In the genomic region with DNA sequence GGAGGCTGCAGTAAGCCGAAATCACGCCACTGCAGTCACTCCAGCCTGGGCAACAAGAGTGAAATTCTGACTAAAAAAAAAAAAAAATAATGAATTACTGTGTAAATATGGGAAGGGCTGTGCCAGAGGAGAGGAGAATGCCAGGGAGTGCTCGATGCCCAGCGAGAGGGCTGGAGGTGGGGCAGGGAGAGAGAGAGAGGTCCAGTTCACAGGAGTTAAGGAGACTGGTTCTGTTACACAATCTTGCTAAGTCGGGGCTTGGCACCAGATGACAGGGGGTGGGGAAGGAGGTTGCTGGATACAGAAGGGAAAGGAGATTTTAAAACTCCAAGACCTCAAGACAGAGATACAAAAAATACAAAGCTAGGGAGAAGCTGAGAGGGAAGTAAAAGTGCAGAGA, we compare ENCODE assay signal across 8 cellular contexts. TPM values are rescaled to one million over a fixed set of nuclear protein-coding genes. Genes with fewer than 3 reads are reported as not detected.
A peak's percentile ranks its signal among the peaks of the same experiment; 100 is the strongest.
DNase-seq lines count a peak whose midpoint lies in the region; ATAC-seq, FAIRE-seq and TF ChIP-seq lines count a peak whose summit lies in the region.

No MANE protein-coding gene starts in this region.

- no peak for TF ChIP-seq CTCF in pancreas (IDR thresholded peaks at IDR 0.05)

- H3K4me1 ChIP-seq in NT2/D1 (ENCODE audit: insufficient read depth, insufficient read length): peaks cover 25% of the 10 kb centered on the region
- H3K4me1 ChIP-seq in pancreas: peaks cover 13 to 21% (median 15%) of the 10 kb centered on the region in 3 donors

- H3K4me3 ChIP-seq in NT2/D1 (ENCODE audit: insufficient read length, low read depth) (no peak overlapping the region), pancreas (peak overlapping the region in 2 of 4 donors; percentile 30 to 52)

- H3K9ac ChIP-seq in NT2/D1 (ENCODE audit: insufficient read length, low read depth): peak overlapping the region; percentile 33

- H3K27ac ChIP-seq in pancreas: peak overlapping the region in 3 of 4 donors; percentile 35 to 74 (median 74)

- no peaks in the 10 kb centered on the region for H3K9me3 ChIP-seq in NT2/D1 (ENCODE audit: insufficient read depth, low read length)
- no peaks in the 10 kb centered on the region for H3K9me3 ChIP-seq in pancreas

- H3K27me3 ChIP-seq in NT2/D1 (ENCODE audit: insufficient read depth, insufficient read length) (no peaks in the 10 kb centered on the region), pancreas (no peaks in the 10 kb centered on the region)

- WGBS in pancreas, 2 donors: 9 to 10% methylated on average over 5 of the region's 5 CpGs

- DNase-seq in C1 segment of cervical spinal cord (lab: John Stamatoyannopoulos, UW) (peak in 10 of 14 donors; percentile 5 to 73 (median 42)), NT2/D1 (ENCODE audit: low read depth, low spot score) (no peak), fibroblast of peridontal ligament (ENCODE audit: extremely low read depth) (peak; percentile 66), pancreas (peak in 5 of 6 donors; percentile 71 to 79 (median 75)), NK-92 (lab: John Stamatoyannopoulos, UW; ENCODE audit: unreplicated experiment) (no peak), A172 (ENCODE audit: low spot score) (no peak), RCC 7860 (ENCODE audit: low spot score) (no peak), HTR-8/SVneo (ENCODE audit: insufficient read length, low spot score) (no peak)

- intact Hi-C loops in pancreas (cut with DNase I): no loop called here

- ATAC-seq in pancreas: peak; percentile 68 to 78 (median 75)

- FAIRE-seq in pancreas (lab: Jason Lieb, UNC) (no peak), RCC 7860 (lab: Jason Lieb, UNC) (no peak), HTR-8/SVneo (lab: Jason Lieb, UNC) (no peak)

- H3K36me3 ChIP-seq in NT2/D1 (ENCODE audit: insufficient read depth, insufficient read length, low read length): peaks cover 32% of the 10 kb centered on the region
- no peaks in the 10 kb centered on the region for H3K36me3 ChIP-seq in pancreas

RNA-seq across cellular contexts. Expression of a gene that starts 1.2 kb away (rescaled TPM):
- total RNA-seq in pancreas: 10 to 100 TPM; 13.1 to 36.8 (median 25.2) TPM
- 10 to 100 TPM; 53.6 to 93.0 TPM for polyA plus RNA-seq in pancreas
- total RNA-seq in A172 (2014; rRNA removed; shearing (Covaris generic)): 0.22 and 0.41 TPM in 2 replicates

RNA-seq across cellular contexts. Expression of a gene that starts 24.3 kb away (rescaled TPM):
- 10 to 100 TPM in 3 of 6 donors, 1 to 10 TPM in 3; 5.6 to 34.2 (median 8.6) TPM for total RNA-seq in pancreas
- 1 to 10 TPM; 8.6 to 9.5 TPM for polyA plus RNA-seq in pancreas
- 73.0 and 104 TPM in 2 replicates for total RNA-seq in A172 (2014; rRNA removed; shearing (Covaris generic))

RNA-seq across cellular contexts. Expression of a gene that starts 28.0 kb away (rescaled TPM):
- 100 to 1,000 TPM in 3 of 6 donors, 10 to 100 TPM in 3; 61.9 to 106 (median 90.5) TPM for total RNA-seq in pancreas
- polyA plus RNA-seq in pancreas: 100 to 1,000 TPM; 172 to 217 TPM
- total RNA-seq in A172 (2014; rRNA removed; shearing (Covaris generic)): 1,122 and 1,186 TPM in 2 replicates

RNA-seq across cellular contexts. Expression of a gene that starts 44.1 kb away (rescaled TPM):
- total RNA-seq in pancreas: 10 to 100 TPM; 20.0 to 36.5 (median 24.1) TPM
- polyA plus RNA-seq in pancreas: 10 to 100 TPM; 33.3 to 44.2 TPM
- total RNA-seq in A172 (2014; rRNA removed; shearing (Covaris generic)): 86.6 and 99.4 TPM in 2 replicates

Comparison
In these comparisons a context has a peak if more than half of its experiments do, and no peak if none do; other contexts are left out.
1. DNase-seq: peak in C1 segment of cervical spinal cord (10 of 14), fibroblast of peridontal ligament (single experiment) and pancreas (5 of 6); none in NT2/D1 (single experiment), NK-92 (single experiment), A172 (single experiment), RCC 7860 (single experiment) and HTR-8/SVneo (single experiment).
2. RNA of a gene that starts 1.2 kb away (total RNA-seq): 13.1 to 36.8 TPM in pancreas; 0.22 to 0.41 TPM in A172; every median in the first group is over 10 times any median in the second.
3. RNA of a gene that starts 28.0 kb away (total RNA-seq): 1,122 to 1,186 TPM in A172; 61.9 to 106 TPM in pancreas; every median in the first group is over 10 times any median in the second.